ENCODE assay signal across 1 cellular context in genomic region chr19:14073925-14074838, GRCh38.
TF ChIP-seq lines count a peak whose summit lies in the region.

No MANE protein-coding gene starts in this region.

TF ChIP-seq in GM23338, 12 proteins besides CTCF, POLR2A, EP300 and RAD21 (continued from another document):
- no peak for TF ChIP-seq ZNF462 (CRISPR knock-in tag; IDR thresholded peaks at IDR 0.05)
